Comparison of ENCODE assay signal across 8 cellular contexts in the genomic region with DNA sequence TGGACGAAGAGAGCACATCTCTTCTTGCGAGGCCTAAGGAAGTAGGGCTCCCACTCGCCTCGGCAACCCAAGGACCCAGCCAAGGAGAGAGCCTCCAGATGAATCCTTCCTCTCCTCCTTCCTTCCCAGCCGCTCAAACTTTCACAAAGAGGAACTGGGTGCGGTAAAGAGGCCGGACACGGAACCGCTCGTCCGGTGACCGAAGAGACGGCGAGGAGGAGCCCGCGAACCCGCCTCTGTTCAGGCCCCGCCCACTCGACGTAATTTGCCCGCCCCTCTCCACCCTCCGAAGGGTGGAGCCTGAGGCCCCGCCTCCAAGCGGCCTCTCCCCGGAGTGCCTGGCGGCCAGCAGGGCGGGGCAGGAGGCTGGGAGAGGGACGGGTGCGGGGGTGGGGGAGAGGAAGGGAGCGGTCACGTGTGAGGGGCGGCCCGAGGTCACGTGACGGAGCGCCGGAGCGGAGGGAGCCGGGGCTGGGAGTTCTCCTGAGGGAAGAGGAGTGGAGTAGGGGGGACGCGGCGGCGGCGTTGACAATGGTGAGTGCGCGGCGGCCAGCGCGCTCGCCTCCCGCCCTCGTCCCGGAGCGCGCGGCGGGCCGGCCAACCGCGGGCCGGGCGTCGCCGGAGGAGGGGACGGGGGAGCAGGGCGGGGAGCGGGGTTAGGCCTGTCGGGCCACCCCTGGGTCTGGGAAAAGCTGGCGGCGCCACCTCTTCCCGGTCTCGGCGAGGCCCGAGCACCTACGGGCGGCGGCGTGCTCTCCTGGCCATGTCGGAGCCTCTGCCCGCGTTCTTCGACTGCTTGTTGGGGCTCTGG. TPM values are rescaled to one million over a fixed set of nuclear protein-coding genes. Genes with fewer than 3 reads are reported as not detected.
DNase-seq lines count a peak whose midpoint lies in the region; ATAC-seq, FAIRE-seq and TF ChIP-seq lines count a peak whose summit lies in the region.

A gene (plus strand): TSS at position 432 of the 811 bp plus-strand sequence. CDS start 100 bp downstream, at position 532.

- intact Hi-C loops in body of pancreas (cut with DNase I): no loop called here
- intact Hi-C loops in sigmoid colon (cut with DNase I): loop anchor here (2.0 to 5.0 kb wide), 4 partner anchors 57 to 222 kb away; a partner anchor contains a TSS

- ATAC-seq in HG03066 (IDR thresholded peaks at IDR 0.05; ENCODE audit: low read depth, unreplicated experiment) (peak; percentile 77), body of pancreas (peak; percentile 96)

- H3K27me3 ChIP-seq in body of pancreas (no peaks in the 10 kb centered on the region), sigmoid colon (no peaks in the 10 kb centered on the region)

- peaks cover 20% of the 10 kb centered on the region for H3K4me1 ChIP-seq in body of pancreas
- peaks cover 0 to 23% (median 17%) of the 10 kb centered on the region in 4 donors for H3K4me1 ChIP-seq in sigmoid colon

- peak; percentile 49 for DNase-seq in NCI-H2107 treated with DMSO at 0.1 percent for 48 hours (lab: John Stamatoyannopoulos, UW; ENCODE audit: unreplicated experiment)
- peak; percentile 99 for DNase-seq in body of pancreas
- DNase-seq in iPS DF 19.7 (ENCODE audit: low read depth, low spot score): peak; percentile 74
- peak; percentile 100 for DNase-seq in sigmoid colon

- peak; percentile 88 for TF ChIP-seq POLR2A in GM18526 (IDR thresholded peaks at IDR 0.05; ENCODE audit: extremely low read depth, insufficient read length)
- TF ChIP-seq POLR2A in body of pancreas (IDR thresholded peaks at IDR 0.05): peak; percentile 95 to 99 (median 98)
- peak; percentile 97 for TF ChIP-seq POLR2A in sigmoid colon (IDR thresholded peaks at IDR 0.05)

- peak within 1 kb of the TSS; percentile 91 to 97 (median 94) for H3K27ac ChIP-seq in body of pancreas
- peak within 1 kb of the TSS; percentile 95 to 99 (median 98) for H3K27ac ChIP-seq in sigmoid colon

- H3K36me3 ChIP-seq in body of pancreas (replicated peaks in 1 of 2; ENCODE audit: insufficient read depth in 1 of 2, low read depth in 2 of 2) (no peaks in the 10 kb centered on the region), sigmoid colon (no peaks in the 10 kb centered on the region)

- WGBS in body of pancreas, 2 donors: 0% methylated on average over 11 to 81 of the region's 82 CpGs
- 0 to 1% methylated on average over 82 of the region's 82 CpGs for WGBS in sigmoid colon, 2 donors

- H3K9me3 ChIP-seq in body of pancreas (no peaks in the 10 kb centered on the region), sigmoid colon (no peaks in the 10 kb centered on the region)

- TF ChIP-seq CTCF in body of pancreas (IDR thresholded peaks at IDR 0.05): peak in 3 of 7 experiments; percentile 5 to 31 (median 30)
- TF ChIP-seq CTCF in sigmoid colon (IDR thresholded peaks at IDR 0.05): peak in 3 of 4 experiments; percentile 5 to 8 (median 6)

- H3K4me3 ChIP-seq in body of pancreas (peak within 1 kb of the TSS; percentile 49 to 63), sigmoid colon (peak within 1 kb of the TSS; percentile 90 to 95 (median 94))

- FAIRE-seq in A204.1 (lab: Jason Lieb, UNC): peak; percentile 96
- peak; percentile 90 for FAIRE-seq in TTC549 (lab: Jason Lieb, UNC)

- peak in 1 of 4 donors; percentile 23 for TF ChIP-seq EP300 in sigmoid colon (IDR thresholded peaks at IDR 0.05)

RNA-seq across cellular contexts. Expression of the gene that starts here (rescaled TPM):
- total RNA-seq in body of pancreas: 10 to 100 TPM; 12.2 to 17.1 TPM
- 10 to 100 TPM; 35.7 to 59.2 (median 44.7) TPM for total RNA-seq in sigmoid colon
- 10 to 100 TPM; 35.7 to 73.1 (median 51.1) TPM for polyA plus RNA-seq in sigmoid colon

Comparison
In these comparisons a context has a peak if more than half of its experiments do, and no peak if none do; other contexts are left out.
1. Peak in every context shown above with its lines: DNase-seq, ATAC-seq, H3K4me3 ChIP-seq and H3K27ac ChIP-seq.
2. DNase-seq: peak in every context shown above with its lines; median percentile 100 in sigmoid colon; 99 in body of pancreas; 74 in iPS DF 19.7; 49 in NCI-H2107 treated with DMSO at 0.1 percent for 48 hours.